In the genomic region with DNA sequence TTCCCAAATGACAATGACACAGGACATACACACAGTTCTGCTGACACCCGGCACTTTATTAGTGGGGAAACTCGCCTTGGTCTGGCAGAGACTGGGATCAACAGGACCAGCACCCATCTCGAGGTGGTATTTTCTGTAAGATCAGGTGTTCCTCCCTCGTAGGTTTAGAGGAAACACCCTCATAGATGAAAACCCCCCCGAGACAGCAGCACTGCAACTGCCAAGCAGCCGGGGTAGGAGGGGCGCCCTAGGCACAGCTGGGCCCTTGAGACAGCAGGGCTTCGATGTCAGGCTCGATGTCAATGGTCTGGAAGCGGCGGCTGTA, we compare ENCODE assay signal across 8 cellular contexts. TPM values are rescaled to one million over a fixed set of nuclear protein-coding genes. Genes with fewer than 3 reads are reported as not detected.
DNase-seq lines count a peak whose midpoint lies in the region; ATAC-seq, FAIRE-seq and TF ChIP-seq lines count a peak whose summit lies in the region.
"Not testable (repeated sequence)": the region's sequence is repeated elsewhere in the genome, so short reads cannot be mapped to it uniquely, and the experiment has no call there.

No MANE protein-coding gene starts in this region.

- H3K23me2 ChIP-seq in H1 (ENCODE audit: low read depth, low read length): not testable (repeated sequence)

- not testable (repeated sequence) for H3K56ac ChIP-seq in H1 (replicated peaks; ENCODE audit: insufficient read length, low read depth, low read length)

- H3K4me2 ChIP-seq in BLaER1 treated with 17β-estradiol and CSF1 and Interleukin-3, amounts not matched to agents 10 nM and 100 nM: peak overlapping the region; percentile 82 to 98 (median 92)
- H3K4me2 ChIP-seq in H1 (ENCODE audit: insufficient read depth in 1 of 2, low read depth in 2 of 2, low read length in 2 of 2) (peak overlapping the region; percentile 75 to 81), neuronal stem cell (ENCODE audit: insufficient read depth, low read length, poor library complexity, severe bottlenecking) (peak overlapping the region; percentile 91)

- not testable (repeated sequence) for TF ChIP-seq CTCF in H1 (IDR thresholded peaks at IDR 0.05; ENCODE audit: control extremely low read depth in 1 of 3, insufficient read depth in 1 of 3, low read depth in 1 of 3, low read length in 3 of 3); suprapubic skin (IDR thresholded peaks at IDR 0.05)

- CTCF ChIA-PET in H1 (lab: Charles Lee; ENCODE audit: partially characterized antibody): interaction anchor here (0.9 kb wide), 1 partner anchor 17 kb away, joined by 3 read pairs; the partner anchor contains the start of gene USP4

- H3K4ac ChIP-seq in H1 (replicated peaks; ENCODE audit: insufficient read length, low read depth, low read length); neuronal stem cell (ENCODE audit: low read length): not testable (repeated sequence)

- H2AFZ ChIP-seq in H1 (ENCODE audit: low read length); neuronal stem cell (ENCODE audit: low read length): not testable (repeated sequence)

- H3K27ac Mint-ChIP-seq in activated naive CD8-positive, alpha-beta T cell treated with anti-CD3 and anti-CD28 coated beads for 36 hours: peak overlapping the region; percentile 92
- H3K27ac Mint-ChIP-seq in immature natural killer cell: peak overlapping the region; percentile 86 to 93 (median 92)

- TF ChIP-seq EP300 in H1 (IDR thresholded peaks at IDR 0.05; ENCODE audit: borderline replicate concordance in 1 of 2, low read depth in 2 of 2, low read length in 2 of 2); suprapubic skin (IDR thresholded peaks at IDR 0.05): not testable (repeated sequence)

- peaks cover 62 to 74% (median 68%) of the 10 kb centered on the region in 11 experiments for H3K36me3 ChIP-seq in BLaER1 treated with 17β-estradiol and CSF1 and Interleukin-3, amounts not matched to agents 10 nM and 100 nM
- H3K36me3 ChIP-seq in SK-N-MC (ENCODE audit: insufficient read depth, low read length) (peaks cover 13% of the 10 kb centered on the region), H1 (ENCODE audit: control insufficient read depth in 2 of 4, insufficient read depth in 4 of 4, low read length in 3 of 4) (peaks cover 3 to 32% (median 20%) of the 10 kb centered on the region in 4 experiments), neuronal stem cell (replicated peaks in 1 of 2; ENCODE audit: control insufficient read depth in 2 of 2, insufficient read depth in 2 of 2, low read length in 2 of 2) (peaks cover 20 to 56% of the 10 kb centered on the region in 2 donors), suprapubic skin (peaks cover 29% of the 10 kb centered on the region)

- H2BK5ac ChIP-seq in H1 (ENCODE audit: low read depth, low read length); neuronal stem cell (ENCODE audit: low read length): not testable (repeated sequence)

- FAIRE-seq in H1 (lab: Jason Lieb, UNC): not testable (repeated sequence)

- not testable (repeated sequence) for H3K18ac ChIP-seq in H1 (ENCODE audit: extremely low read depth, low read length); neuronal stem cell (ENCODE audit: low read length)

- H2BK20ac ChIP-seq in H1 (ENCODE audit: low read length): not testable (repeated sequence)

- not testable (repeated sequence) for H2BK15ac ChIP-seq in H1 (ENCODE audit: low read length); neuronal stem cell (ENCODE audit: low read length)

- H3K4me3 ChIP-seq in BLaER1 treated with 17β-estradiol and CSF1 and Interleukin-3, amounts not matched to agents 10 nM and 100 nM: peak overlapping the region; percentile 72 to 95 (median 91)
- H3K4me3 ChIP-seq in SK-N-MC (peak overlapping the region; percentile 79), H1 (ENCODE audit: extremely low read depth in 1 of 4, insufficient read depth in 2 of 4, low read depth in 3 of 4, low read length in 4 of 4) (peak overlapping the region; percentile 58 to 90 (median 86)), neuronal stem cell (ENCODE audit: low read length in 2 of 2) (peak overlapping the region; percentile 89 to 96), suprapubic skin (peak overlapping the region; percentile 69)

- H3K4me1 ChIP-seq in BLaER1 treated with 17β-estradiol and CSF1 and Interleukin-3, amounts not matched to agents 10 nM and 100 nM: peaks cover 54 to 81% (median 72%) of the 10 kb centered on the region in 10 experiments
- not testable (repeated sequence) for H3K4me1 ChIP-seq in H1 (replicated peaks in 1 of 4; ENCODE audit: control insufficient read depth in 3 of 4, insufficient read depth in 4 of 4, low read length in 3 of 4)
- H3K4me1 ChIP-seq in neuronal stem cell (ENCODE audit: control insufficient read depth in 2 of 2, insufficient read depth in 1 of 2, low read depth in 1 of 2, low read length in 2 of 2): peaks cover 7 to 13% of the 10 kb centered on the region in 2 donors
- H3K4me1 ChIP-seq in suprapubic skin: peaks cover 38% of the 10 kb centered on the region

- H3K27me3 Mint-ChIP-seq in activated naive CD8-positive, alpha-beta T cell treated with anti-CD3 and anti-CD28 coated beads for 36 hours; immature natural killer cell (ENCODE audit: low read depth in 3 of 3): not testable (repeated sequence)

- H3K79me2 ChIP-seq in H1 (ENCODE audit: control insufficient read depth in 1 of 2, insufficient read depth in 2 of 2, low read length in 2 of 2): peaks cover 0 to 14% of the 10 kb centered on the region in 2 experiments; a peak in 2 of 4 replicates

- not testable (repeated sequence) for H4K5ac ChIP-seq in H1 (ENCODE audit: insufficient read length, low read depth, low read length)

- H4K8ac ChIP-seq in H1 (ENCODE audit: extremely low read depth, insufficient read depth, low read length); neuronal stem cell (ENCODE audit: low read depth, low read length): not testable (repeated sequence)

- not testable (repeated sequence) for H2BK12ac ChIP-seq in H1 (ENCODE audit: low read depth, low read length); neuronal stem cell (ENCODE audit: low read length)

- not testable (repeated sequence) for TF ChIP-seq POLR2A in H1 (IDR thresholded peaks at IDR 0.05; ENCODE audit: control extremely low read depth in 1 of 2, low read depth in 2 of 2, low read length in 2 of 2); suprapubic skin (IDR thresholded peaks at IDR 0.05)

- H3K4me1 Mint-ChIP-seq in activated naive CD8-positive, alpha-beta T cell treated with anti-CD3 and anti-CD28 coated beads for 36 hours: peaks cover 18% of the 10 kb centered on the region
- H3K4me1 Mint-ChIP-seq in immature natural killer cell: peaks cover 15 to 21% of the 10 kb centered on the region in 2 donors

- H3K79me1 ChIP-seq in H1 (ENCODE audit: low read depth, low read length); neuronal stem cell (ENCODE audit: low read depth, low read length): not testable (repeated sequence)

- H3K4me3 Mint-ChIP-seq in activated naive CD8-positive, alpha-beta T cell treated with anti-CD3 and anti-CD28 coated beads for 36 hours: peak overlapping the region; percentile 96
- H3K4me3 Mint-ChIP-seq in immature natural killer cell: peak overlapping the region; percentile 87 to 97 (median 96)

- H3K9ac ChIP-seq in BLaER1 treated with 17β-estradiol and CSF1 and Interleukin-3, amounts not matched to agents 10 nM and 100 nM: peak overlapping the region; percentile 91 to 98 (median 96)
- H3K9ac ChIP-seq in SK-N-MC (ENCODE audit: insufficient read length); neuronal stem cell (ENCODE audit: low read depth, low read length, poor library complexity): not testable (repeated sequence)
- H3K9ac ChIP-seq in H1 (replicated peaks in 1 of 4; ENCODE audit: extremely low read depth in 1 of 4, low read depth in 3 of 4, low read length in 3 of 4): 0 out of 7 replicates have a peak overlapping the region, but pooled peaks of 1 of the 4 experiments have one; percentile 74

- not testable (repeated sequence) for H3K9me3 ChIP-seq in BLaER1 treated with 17β-estradiol and CSF1 and Interleukin-3, amounts not matched to agents 10 nM and 100 nM (replicated peaks in 1 of 11); SK-N-MC (ENCODE audit: low read depth, low read length); H1 (ENCODE audit: insufficient read depth in 2 of 2, low read depth in 1 of 2, low read length in 1 of 2); neuronal stem cell (replicated peaks in 1 of 2; ENCODE audit: control insufficient read depth in 2 of 2, insufficient read depth in 1 of 2, low read depth in 1 of 2, low read length in 2 of 2); suprapubic skin

- H4K91ac ChIP-seq in H1 (replicated peaks; ENCODE audit: insufficient read length, low read length); neuronal stem cell (ENCODE audit: low read depth, low read length, poor library complexity): not testable (repeated sequence)

- H3K9me3 Mint-ChIP-seq in activated naive CD8-positive, alpha-beta T cell treated with anti-CD3 and anti-CD28 coated beads for 36 hours; immature natural killer cell: not testable (repeated sequence)

- DNase-seq in SK-N-MC (ENCODE audit: low read depth, low spot score); activated naive CD8-positive, alpha-beta T cell treated with anti-CD3 and anti-CD28 coated beads for 36 hours; H1 (ENCODE audit: low read depth in 1 of 2, low spot score in 2 of 2); neuronal stem cell (ENCODE audit: low spot score); suprapubic skin (ENCODE audit: low spot score in 2 of 2): not testable (repeated sequence)
- peak in 1 of 3 donors; percentile 6 for DNase-seq in immature natural killer cell

- H4K20me1 ChIP-seq in BLaER1 treated with 17β-estradiol and CSF1 and Interleukin-3, amounts not matched to agents 10 nM and 100 nM: peaks cover 16 to 34% (median 27%) of the 10 kb centered on the region in 11 experiments; a peak in 18 of 22 replicates
- H4K20me1 ChIP-seq in H1 (replicated peaks in 1 of 2; ENCODE audit: control insufficient read depth in 1 of 2, insufficient read depth in 2 of 2, low read length in 2 of 2): not testable (repeated sequence)

- H3K23ac ChIP-seq in H1 (ENCODE audit: insufficient read length); neuronal stem cell (ENCODE audit: low read depth, low read length, poor library complexity): not testable (repeated sequence)

- POLR2A ChIA-PET in H1 (lab: Charles Lee; ENCODE audit: partially characterized antibody): interaction anchor here (0.6 to 2.6 kb wide), 17 partner anchors 8 to 329 kb away, joined by 3 to 45 read pairs (median 4); partner anchors contain the start of genes DAG1, RHOA, TCTA and USP4

- H3K14ac ChIP-seq in H1 (ENCODE audit: insufficient read length); neuronal stem cell (ENCODE audit: low read length): not testable (repeated sequence)

- not testable (repeated sequence) for TF ChIP-seq RAD21 in H1 (IDR thresholded peaks at IDR 0.05 in 1 of 2, conservative IDR thresholded peaks at IDR 0.05 in 1 of 2; ENCODE audit: low read depth in 2 of 2, low read length in 2 of 2)

- H3K27ac ChIP-seq in BLaER1 treated with 17β-estradiol and CSF1 and Interleukin-3, amounts not matched to agents 10 nM and 100 nM: peak overlapping the region; percentile 84 to 97 (median 93)
- not testable (repeated sequence) for H3K27ac ChIP-seq in SK-N-MC; H1 (ENCODE audit: low read depth, low read length); neuronal stem cell (replicated peaks; ENCODE audit: low read length)
- H3K27ac ChIP-seq in suprapubic skin: peak overlapping the region; percentile 95

- peak; percentile 15 for ATAC-seq in HG03135 (IDR thresholded peaks at IDR 0.05; ENCODE audit: unreplicated experiment)

- H2AK5ac ChIP-seq in H1 (ENCODE audit: low read depth, low read length); neuronal stem cell (ENCODE audit: low read depth, low read length): not testable (repeated sequence)

- H2BK120ac ChIP-seq in H1 (replicated peaks; ENCODE audit: low read depth, low read length); neuronal stem cell (ENCODE audit: low read depth, low read length): not testable (repeated sequence)

- H3K27me3 ChIP-seq in BLaER1 treated with 17β-estradiol and CSF1 and Interleukin-3, amounts not matched to agents 10 nM and 100 nM; H1 (replicated peaks in 1 of 4; ENCODE audit: control insufficient read depth in 3 of 4, extremely low read depth in 1 of 4, insufficient read depth in 3 of 4, low read length in 3 of 4); neuronal stem cell (ENCODE audit: control insufficient read depth in 3 of 3, insufficient read depth in 3 of 3, low read depth in 1 of 3, low read length in 3 of 3); suprapubic skin: not testable (repeated sequence)

- WGBS in H1 (ENCODE audit: extremely low coverage in 1 of 2, insufficient coverage in 1 of 2, insufficient read length in 1 of 2, insufficient replicate concordance in 2 of 2, low coverage in 1 of 2, low lambda C conversion rate in 2 of 2, missing lambda C conversion rate in 1 of 2), 2 experiments: 84% methylated on average over 5 of the region's 11 CpGs; no CpG with 5 or more reads in 1 of the 2 experiments
- no CpG with 5 or more reads among the region's 11 CpGs for WGBS in neuronal stem cell (ENCODE audit: extremely low coverage in 2 of 2, insufficient read length in 2 of 2, insufficient replicate concordance in 1 of 2), 2 donors
- WGBS in suprapubic skin: 29% methylated on average over 7 of the region's 11 CpGs

- peaks cover 41% of the 10 kb centered on the region for H3K36me3 Mint-ChIP-seq in activated naive CD8-positive, alpha-beta T cell treated with anti-CD3 and anti-CD28 coated beads for 36 hours
- H3K36me3 Mint-ChIP-seq in immature natural killer cell: peaks cover 11 to 14% (median 11%) of the 10 kb centered on the region in 3 donors

RNA-seq across cellular contexts. Expression of gene GPX1, which starts 1.1 kb away (rescaled TPM):
- 100 to 1,000 TPM; 237 to 242 TPM for total RNA-seq in activated naive CD8-positive, alpha-beta T cell treated with anti-CD3 and anti-CD28 coated beads for 36 hours
- 250 and 252 TPM in 2 replicates for total RNA-seq in H1 (2021; fragmentation: NEBNext Ultra II Directional; extraction: Animal tissue kit (Norgen Biotek cat#: 25700))
- 757 and 854 TPM in 2 replicates for polyA plus RNA-seq in H1 (2011; rRNA removed)
- 454 TPM for polyA plus RNA-seq in H1 (2011; cell fraction: cytosol; rRNA removed)
- polyA plus RNA-seq in H1 (2011; cell fraction: nucleus; rRNA removed): 458 TPM
- 212 to 300 TPM (median 285 TPM) in 4 replicates for polyA plus RNA-seq in H1 (2012, experiment 1 of 2)
- 471 TPM for polyA plus RNA-seq in H1 (2012, experiment 2 of 2)
- 203 TPM for polyA plus RNA-seq in H1 (2013, experiment 1 of 2)
- 201 TPM for polyA plus RNA-seq in H1 (2013, experiment 2 of 2)
- polyA minus RNA-seq in H1 (2011; rRNA and poly(A)+ RNA removed): 61.1 and 103 TPM in 2 replicates
- polyA minus RNA-seq in H1 (2011; cell fraction: cytosol; rRNA and poly(A)+ RNA removed): 138 TPM
- polyA minus RNA-seq in H1 (2011; cell fraction: nucleus; rRNA and poly(A)+ RNA removed): 96.8 TPM
- 100 to 1,000 TPM; 127 to 194 (median 131) TPM for polyA plus RNA-seq in immature natural killer cell
- 175 TPM for polyA plus RNA-seq in neuronal stem cell (2013, experiment 1 of 2)
- 169 TPM for polyA plus RNA-seq in neuronal stem cell (2013, experiment 2 of 2)
- total RNA-seq in suprapubic skin: 100 to 1,000 TPM; 115 to 130 (median 122) TPM

RNA-seq across cellular contexts. Expression of gene USP4, which starts 17.2 kb away (rescaled TPM):
- total RNA-seq in activated naive CD8-positive, alpha-beta T cell treated with anti-CD3 and anti-CD28 coated beads for 36 hours: 10 to 100 TPM; 63.3 to 64.0 TPM
- 27.8 and 28.3 TPM in 2 replicates for total RNA-seq in H1 (2021; fragmentation: NEBNext Ultra II Directional; extraction: Animal tissue kit (Norgen Biotek cat#: 25700))
- polyA plus RNA-seq in H1 (2011; rRNA removed): 14.2 and 16.0 TPM in 2 replicates
- polyA plus RNA-seq in H1 (2011; cell fraction: cytosol; rRNA removed): 21.1 TPM
- polyA plus RNA-seq in H1 (2011; cell fraction: nucleus; rRNA removed): 18.3 TPM
- 22.8 to 29.2 TPM (median 25.8 TPM) in 4 replicates for polyA plus RNA-seq in H1 (2012, experiment 1 of 2)
- 10.1 TPM for polyA plus RNA-seq in H1 (2012, experiment 2 of 2)
- 25.6 TPM for polyA plus RNA-seq in H1 (2013, experiment 1 of 2)
- polyA plus RNA-seq in H1 (2013, experiment 2 of 2): 23.7 TPM
- 57.9 and 74.3 TPM in 2 replicates for polyA minus RNA-seq in H1 (2011; rRNA and poly(A)+ RNA removed)
- polyA minus RNA-seq in H1 (2011; cell fraction: cytosol; rRNA and poly(A)+ RNA removed): 17.2 TPM
- polyA minus RNA-seq in H1 (2011; cell fraction: nucleus; rRNA and poly(A)+ RNA removed): 24.7 TPM
- polyA plus RNA-seq in immature natural killer cell: 10 to 100 TPM; 52.7 to 84.0 (median 76.1) TPM
- 29.8 TPM for polyA plus RNA-seq in neuronal stem cell (2013, experiment 1 of 2)
- 30.3 TPM for polyA plus RNA-seq in neuronal stem cell (2013, experiment 2 of 2)
- total RNA-seq in suprapubic skin: 10 to 100 TPM; 29.1 to 76.8 (median 35.5) TPM

RNA-seq across cellular contexts. Expression of gene RHOA, which starts 54.7 kb away (rescaled TPM):
- 100 to 1,000 TPM; 414 to 420 TPM for total RNA-seq in activated naive CD8-positive, alpha-beta T cell treated with anti-CD3 and anti-CD28 coated beads for 36 hours
- total RNA-seq in H1 (2021; fragmentation: NEBNext Ultra II Directional; extraction: Animal tissue kit (Norgen Biotek cat#: 25700)): 386 and 397 TPM in 2 replicates
- 176 and 225 TPM in 2 replicates for polyA plus RNA-seq in H1 (2011; rRNA removed)
- 237 TPM for polyA plus RNA-seq in H1 (2011; cell fraction: cytosol; rRNA removed)
- 230 TPM for polyA plus RNA-seq in H1 (2011; cell fraction: nucleus; rRNA removed)
- polyA plus RNA-seq in H1 (2012, experiment 1 of 2): 329 to 425 TPM (median 343 TPM) in 4 replicates
- 382 TPM for polyA plus RNA-seq in H1 (2012, experiment 2 of 2)
- 313 TPM for polyA plus RNA-seq in H1 (2013, experiment 1 of 2)
- 317 TPM for polyA plus RNA-seq in H1 (2013, experiment 2 of 2)
- 293 and 303 TPM in 2 replicates for polyA minus RNA-seq in H1 (2011; rRNA and poly(A)+ RNA removed)
- 236 TPM for polyA minus RNA-seq in H1 (2011; cell fraction: cytosol; rRNA and poly(A)+ RNA removed)
- polyA minus RNA-seq in H1 (2011; cell fraction: nucleus; rRNA and poly(A)+ RNA removed): 122 TPM
- 1,000 to 10,000 TPM in 1 of 3 donors, 100 to 1,000 TPM in 2; 863 to 1,056 (median 891) TPM for polyA plus RNA-seq in immature natural killer cell
- polyA plus RNA-seq in neuronal stem cell (2013, experiment 1 of 2): 432 TPM
- polyA plus RNA-seq in neuronal stem cell (2013, experiment 2 of 2): 436 TPM
- 100 to 1,000 TPM; 315 to 373 (median 341) TPM for total RNA-seq in suprapubic skin

RNA-seq across cellular contexts. Expression of gene TCTA, which starts 55.1 kb away (rescaled TPM):
- 10 to 100 TPM; 10.2 to 10.5 TPM for total RNA-seq in activated naive CD8-positive, alpha-beta T cell treated with anti-CD3 and anti-CD28 coated beads for 36 hours
- total RNA-seq in H1 (2021; fragmentation: NEBNext Ultra II Directional; extraction: Animal tissue kit (Norgen Biotek cat#: 25700)): 6.2 and 7.4 TPM in 2 replicates
- polyA plus RNA-seq in H1 (2011; rRNA removed) (11.0 and 13.2 TPM in 2 replicates), immature natural killer cell (10 to 100 TPM; 57.3 to 86.2 (median 62.6) TPM)
- polyA plus RNA-seq in H1 (2011; cell fraction: cytosol; rRNA removed): 14.1 TPM
- polyA plus RNA-seq in H1 (2011; cell fraction: nucleus; rRNA removed): 7.9 TPM
- polyA plus RNA-seq in H1 (2012, experiment 1 of 2): 8.6 to 10.2 TPM (median 9.5 TPM) in 4 replicates
- polyA plus RNA-seq in H1 (2012, experiment 2 of 2): 9.0 TPM
- 3.9 TPM for polyA plus RNA-seq in H1 (2013, experiment 1 of 2)
- polyA plus RNA-seq in H1 (2013, experiment 2 of 2): 4.5 TPM
- 11.6 and 12.0 TPM in 2 replicates for polyA minus RNA-seq in H1 (2011; rRNA and poly(A)+ RNA removed)
- 5.1 TPM for polyA minus RNA-seq in H1 (2011; cell fraction: cytosol; rRNA and poly(A)+ RNA removed)
- 17.3 TPM for polyA minus RNA-seq in H1 (2011; cell fraction: nucleus; rRNA and poly(A)+ RNA removed)
- polyA plus RNA-seq in neuronal stem cell (2013, experiment 1 of 2): 2.6 TPM
- polyA plus RNA-seq in neuronal stem cell (2013, experiment 2 of 2): 2.8 TPM
- 10 to 100 TPM; 10.8 to 25.5 (median 19.6) TPM for total RNA-seq in suprapubic skin
